In genomic region chr17:31494259-31495048, GRCh38 we compare ENCODE assay signal across 1 cellular context.
TF ChIP-seq lines count a peak whose summit lies in the region.

No MANE protein-coding gene starts in this region.

TF ChIP-seq in GM12878, 131 proteins besides CTCF, POLR2A, EP300 and RAD21 (continued from another document and continues in another):
- TF ChIP-seq ZBTB11 (CRISPR knock-in tag; IDR thresholded peaks at IDR 0.05) (no peak), FOXM1 (IDR thresholded peaks at IDR 0.05; ENCODE audit: low read depth, low read length) (no peak), TCF12 (IDR thresholded peaks at IDR 0.05; ENCODE audit: low read depth, low read length) (no peak), PBX3 (IDR thresholded peaks at IDR 0.05; ENCODE audit: insufficient replicate concordance, low read depth, low read length) (peak; percentile 30), E2F4 (IDR thresholded peaks at IDR 0.05; ENCODE audit: low read depth, low read length) (no peak), BCL3 (IDR thresholded peaks at IDR 0.05; ENCODE audit: borderline replicate concordance, insufficient read depth, low read depth, low read length, poor library complexity, severe bottlenecking) (peak; percentile 65), SIX5 (IDR thresholded peaks at IDR 0.05; ENCODE audit: low read depth, low read length, severe bottlenecking) (no peak), HSF1 (IDR thresholded peaks at IDR 0.05; ENCODE audit: low read depth, low read length) (no peak), BMI1 (IDR thresholded peaks at IDR 0.05; ENCODE audit: borderline replicate concordance) (no peak), CBX3 (IDR thresholded peaks at IDR 0.05; ENCODE audit: borderline replicate concordance, low read depth) (no peak), ZBTB40 (IDR thresholded peaks at IDR 0.05; ENCODE audit: borderline replicate concordance) (no peak), MXI1 (IDR thresholded peaks at IDR 0.05; ENCODE audit: low read depth, low read length) (peak; percentile 56; the same call in 1 of the 2 replicates), CHD2 (IDR thresholded peaks at IDR 0.05; ENCODE audit: borderline replicate concordance, low read depth, low read length) (no peak; the same call in 1 of the 2 replicates), JUND (IDR thresholded peaks at IDR 0.05; ENCODE audit: low read depth, low read length) (no peak), MTA3 (IDR thresholded peaks at IDR 0.05; ENCODE audit: borderline replicate concordance, low read length) (no peak), RUNX3 (IDR thresholded peaks at IDR 0.05; ENCODE audit: low read length) (peak; percentile 79), ESRRA (IDR thresholded peaks at IDR 0.05; ENCODE audit: low read length) (peak; percentile 52; the same call in 1 of the 2 replicates), TCF7 (IDR thresholded peaks at IDR 0.05; ENCODE audit: borderline replicate concordance) (no peak), SMAD1 (IDR thresholded peaks at IDR 0.05; ENCODE audit: low read depth, partially characterized antibody) (no peak), YY1 (IDR thresholded peaks at IDR 0.05; ENCODE audit: low read depth, low read length) (peak; percentile 82), IRF5 (IDR thresholded peaks at IDR 0.05; ENCODE audit: borderline replicate concordance) (no peak), SREBF1 (IDR thresholded peaks at IDR 0.05; ENCODE audit: low read length) (peak; percentile 48), MYB (IDR thresholded peaks at IDR 0.05; ENCODE audit: borderline replicate concordance, low read depth, low read length) (no peak), BCL11A (IDR thresholded peaks at IDR 0.05; ENCODE audit: low read depth, low read length) (no peak), BHLHE40 (IDR thresholded peaks at IDR 0.05; ENCODE audit: borderline replicate concordance in 1 of 2, low read depth in 2 of 2, low read length in 1 of 2) (peak; percentile 40 to 44; a peak in 2 of 4 replicates), ZZZ3 (IDR thresholded peaks at IDR 0.05; ENCODE audit: control insufficient read depth, insufficient read length, low read depth) (no peak), TAF1 (IDR thresholded peaks at IDR 0.05; ENCODE audit: borderline replicate concordance, low read depth, low read length) (peak; percentile 45; the same call in 1 of the 2 replicates), BRCA1 (IDR thresholded peaks at IDR 0.05; ENCODE audit: low read depth, low read length) (no peak), ZNF24 (IDR thresholded peaks at IDR 0.05) (no peak), IRF4 (IDR thresholded peaks at IDR 0.05; ENCODE audit: low read depth, low read length) (no peak), KAT2A (conservative IDR thresholded peaks at IDR 0.05; ENCODE audit: control insufficient read depth, low read depth, low read length) (no peak), ATF3 (IDR thresholded peaks at IDR 0.05; ENCODE audit: borderline replicate concordance, extremely low read depth, low read depth, low read length) (no peak), POLR2AphosphoS5 (IDR thresholded peaks at IDR 0.05; ENCODE audit: low read length) (0 out of 2 replicates have a peak, but pooled peaks have one; percentile 30), NFYA (IDR thresholded peaks at IDR 0.05; ENCODE audit: borderline replicate concordance, low read depth, low read length) (no peak), RAD51 (IDR thresholded peaks at IDR 0.05) (no peak), SUZ12 (IDR thresholded peaks at IDR 0.05; ENCODE audit: unreplicated experiment) (no peak), CREM (IDR thresholded peaks at IDR 0.05; ENCODE audit: low read depth) (0 out of 2 replicates have a peak, but pooled peaks have one; percentile 8), TCF3 (IDR thresholded peaks at IDR 0.05; ENCODE audit: borderline replicate concordance, insufficient read depth, low read depth, low read length) (no peak), POLR2AphosphoS2 (IDR thresholded peaks at IDR 0.05; ENCODE audit: low read depth, low read length) (0 out of 2 replicates have a peak, but pooled peaks have one; percentile 57), IKZF2 (IDR thresholded peaks at IDR 0.05) (peak; percentile 49 to 53; a peak in 2 of 4 replicates), NFXL1 (IDR thresholded peaks at IDR 0.05; ENCODE audit: borderline replicate concordance) (no peak), FOS (IDR thresholded peaks at IDR 0.05; ENCODE audit: borderline replicate concordance, extremely low read depth, insufficient read length) (no peak), PRDM15 (CRISPR knock-in tag; IDR thresholded peaks at IDR 0.05) (no peak), SP1 (IDR thresholded peaks at IDR 0.05; ENCODE audit: low read depth, low read length) (no peak), PAX8 (IDR thresholded peaks at IDR 0.05) (no peak), SPI1 (IDR thresholded peaks at IDR 0.05; ENCODE audit: borderline replicate concordance, insufficient read depth, low read depth, low read length) (peak; percentile 12; the same call in 1 of the 2 replicates), EED (IDR thresholded peaks at IDR 0.05; ENCODE audit: low read depth) (0 out of 2 replicates have a peak, but pooled peaks have one; percentile 20), YBX1 (IDR thresholded peaks at IDR 0.05) (no peak)
